ENCODE assay signal across 21 cellular contexts in the genomic region with DNA sequence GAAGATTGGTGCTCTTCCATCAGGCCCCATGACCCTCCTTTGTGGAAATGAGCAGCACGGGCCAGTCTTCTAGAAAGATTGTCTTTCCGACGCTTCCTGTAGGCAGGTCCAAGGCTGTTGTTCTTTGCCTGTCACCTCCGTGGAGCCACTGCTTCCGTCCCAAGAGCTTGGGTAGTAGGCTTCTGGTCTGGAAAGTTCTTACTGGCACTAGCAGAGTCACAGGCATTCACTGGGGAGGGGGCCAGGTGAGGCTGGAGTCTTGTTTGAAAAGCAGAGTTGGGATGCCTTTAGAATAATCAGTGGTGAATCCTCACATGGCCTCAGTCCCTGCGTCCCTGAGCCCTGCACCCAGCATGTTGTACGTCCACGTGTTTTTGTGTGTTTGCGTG.
"Had no signal": no experiment of that assay in that cellular context is flagged by ENCODE, and none has a peak within 500 bp of the region (broad histone marks: within the 10 kb centered on the region; RNA-seq: fewer than 3 reads in every experiment).

No MANE protein-coding gene starts in this region.

- H3K27me3 ChIP-seq: brain microvascular endothelial cell, cardiac muscle cell, SJSA1 had no signal

- FAIRE-seq: RCC 7860 had no signal

- DNase-seq: activated CD4-positive, alpha-beta T cell treated with anti-CD3 and anti-CD28 coated beads for 48 hours; activated CD4-positive, alpha-beta T cell treated with anti-CD3 and anti-CD28 coated beads, Interleukin-2, amount 50 U/mL, for 4 hours; activated CD8-positive, alpha-beta T cell treated with anti-CD3 and anti-CD28 coated beads, Interleukin-2, amount 10 ng/mL, durations not matched to agents 7 days and 5 days; activated gamma-delta T cell treated with Interleukin-2 at 50 U/mL for 16 hours; activated naive CD4-positive, alpha-beta T cell treated with anti-CD3 and anti-CD28 coated beads, Interleukin-2, amount 10 ng/mL, durations not matched to agents 7 days and 5 days; activated naive CD8-positive, alpha-beta T cell treated with anti-CD3 and anti-CD28 coated beads for 36 hours; activated T-cell treated with anti-CD3 and anti-CD28 coated beads, Interleukin-2, amount 50 U/mL, for 72 hours; brain microvascular endothelial cell; MM.1S; NCI-H1105; NCI-H1436; NCI-H1694 treated with DMSO at 0.1 percent for 48 hours; NCI-H2029 treated with DMSO at 0.1 percent for 48 hours; NCI-H345; NCI-H510A treated with DMSO at 0.1 percent for 48 hours; NCI-H69; NK-92 treated with Interleukin-12 subunit alpha and Interleukin-12 subunit beta, amount 100 ng/mL, for 24 hours; SHP77 had no signal

- H3K36me3 ChIP-seq: brain microvascular endothelial cell, cardiac muscle cell, SJSA1 had no signal

- H3K4me1 ChIP-seq: SJSA1 had no signal

- H3K9me3 ChIP-seq: SJSA1 had no signal

- H3K27ac ChIP-seq: brain microvascular endothelial cell, cardiac muscle cell, SJSA1 had no signal

- H3K4me3 ChIP-seq: cardiac muscle cell, SJSA1 had no signal
